8 cellular contexts compared by ENCODE assay signal in the genomic region with DNA sequence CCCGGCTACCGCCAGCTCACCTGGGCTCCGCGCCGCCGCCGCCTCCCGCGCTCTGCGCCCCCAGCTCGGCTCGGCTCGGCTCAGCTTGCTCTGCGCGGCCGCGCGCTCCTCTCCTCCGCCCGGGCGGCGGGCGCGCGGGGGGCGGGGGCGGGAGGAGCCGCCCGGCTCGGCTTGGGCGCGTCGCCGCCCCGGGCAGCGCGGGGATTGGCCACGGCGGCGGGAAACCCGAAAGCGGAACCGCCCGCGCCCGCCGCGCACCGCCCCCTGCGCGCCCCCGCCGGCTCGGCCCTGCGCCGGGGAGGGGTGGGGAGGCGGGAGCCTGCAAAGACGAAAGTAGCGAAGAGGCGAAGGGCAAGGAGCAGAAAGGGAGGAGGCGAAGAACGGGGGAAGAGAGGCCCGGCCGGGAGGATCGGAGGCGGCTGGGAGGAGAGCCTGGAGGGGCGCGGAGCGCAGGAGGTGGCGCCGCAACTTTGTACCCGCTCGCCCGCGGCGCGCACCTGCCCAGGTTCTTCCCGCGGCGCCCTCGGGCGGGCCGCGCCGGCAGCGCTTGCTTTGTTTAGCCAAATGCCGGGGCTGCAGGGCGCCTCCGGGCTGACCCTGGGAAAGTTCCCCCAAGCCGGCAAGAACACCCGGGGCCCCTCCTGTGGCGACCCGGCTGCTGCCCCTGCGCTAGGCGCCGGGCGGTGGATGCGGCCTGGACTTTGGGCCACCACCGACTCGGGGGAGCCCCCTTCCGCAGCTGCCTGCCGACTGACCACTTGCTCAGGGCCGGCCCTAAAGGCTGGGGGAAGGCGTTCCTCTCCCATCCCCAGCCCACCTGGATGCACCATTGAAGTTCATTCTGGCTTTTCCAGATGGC. TPM values are rescaled to one million over a fixed set of nuclear protein-coding genes. Genes with fewer than 3 reads are reported as not detected.
DNase-seq lines count a peak whose midpoint lies in the region; ATAC-seq and TF ChIP-seq lines count a peak whose summit lies in the region.

A gene (minus strand): TSS at position 92 of the 859 bp plus-strand sequence. CDS start 22,183 bp downstream, outside the sequence.

- peak within 1 kb of the TSS; percentile 93 for H3K4me3 Mint-ChIP-seq in activated CD4-positive, alpha-beta T cell treated with anti-CD3 and anti-CD28 coated beads, Interleukin-2, amount 10 ng/mL, durations not matched to agents 24 days and 14 days

- H3K27ac ChIP-seq in coronary artery, result peak within 1 kb of the TSS; percentile 64 to 93

- H3K4me1 Mint-ChIP-seq in activated CD4-positive, alpha-beta T cell treated with anti-CD3 and anti-CD28 coated beads, Interleukin-2, amount 10 ng/mL, durations not matched to agents 24 days and 14 days, result peaks cover 22% of the 10 kb centered on the region

- intact Hi-C loops in activated CD4-positive, alpha-beta T cell treated with anti-CD3 and anti-CD28 coated beads, Interleukin-2, amount 10 ng/mL, durations not matched to agents 24 days and 14 days (cut with micrococcal nuclease), result loop anchor here (2.0 to 5.0 kb wide), 2 partner anchors 56 to 85 kb away; a partner anchor contains a TSS

- H3K27ac Mint-ChIP-seq in activated CD4-positive, alpha-beta T cell treated with anti-CD3 and anti-CD28 coated beads, Interleukin-2, amount 10 ng/mL, durations not matched to agents 24 days and 14 days, result peak within 1 kb of the TSS; percentile 87

- ATAC-seq in GM19025 (IDR thresholded peaks at IDR 0.05; ENCODE audit: low read depth, unreplicated experiment), result peak; percentile 76
- ATAC-seq in HG03342 (IDR thresholded peaks at IDR 0.05; ENCODE audit: unreplicated experiment), result peak; percentile 74

- H3K36me3 Mint-ChIP-seq in activated CD4-positive, alpha-beta T cell treated with anti-CD3 and anti-CD28 coated beads, Interleukin-2, amount 10 ng/mL, durations not matched to agents 24 days and 14 days (ENCODE audit: low read depth), result peaks cover 17% of the 10 kb centered on the region

- no peak for TF ChIP-seq CTCF in coronary artery (IDR thresholded peaks at IDR 0.05)

- DNase-seq in Ammon's horn (ENCODE audit: low spot score) (peak; percentile 84), NCI-H460 (ENCODE audit: extremely low read depth, low read depth) (peak; percentile 80), coronary artery (ENCODE audit: low spot score) (peak; percentile 88), left kidney (ENCODE audit: low read depth, low spot score) (peak; percentile 96)
- DNase-seq in activated CD4-positive, alpha-beta T cell treated with anti-CD3 and anti-CD28 coated beads, Interleukin-2, amount 10 ng/mL, durations not matched to agents 24 days and 14 days, result peak; percentile 98
- DNase-seq in stimulated activated CD4-positive, alpha-beta T cell treated with anti-CD3 and anti-CD28 coated beads, Interleukin-1b, Interleukin-23, amount 100 ng/mL, for 48 hours, result peak; percentile 83

- H3K4me3 ChIP-seq in coronary artery, result peak within 1 kb of the TSS; percentile 100

- no peaks in the 10 kb centered on the region for H3K27me3 Mint-ChIP-seq in activated CD4-positive, alpha-beta T cell treated with anti-CD3 and anti-CD28 coated beads, Interleukin-2, amount 10 ng/mL, durations not matched to agents 24 days and 14 days

- H3K9me3 Mint-ChIP-seq in activated CD4-positive, alpha-beta T cell treated with anti-CD3 and anti-CD28 coated beads, Interleukin-2, amount 10 ng/mL, durations not matched to agents 24 days and 14 days, result no peaks in the 10 kb centered on the region

RNA-seq across cellular contexts. Expression of the gene that starts here (rescaled TPM):
- total RNA-seq in NCI-H460 (2014; rRNA removed; shearing (Covaris generic)), result 13.1 and 14.1 TPM in 2 replicates
- polyA plus RNA-seq in NCI-H460 (2014; cell fraction: nucleus; rRNA removed), result 25.9 and 39.4 TPM in 2 replicates
- 37.4 and 38.2 TPM in 2 replicates for total RNA-seq in activated CD4-positive, alpha-beta T cell treated with anti-CD3 and anti-CD28 coated beads, Interleukin-2, amount 10 ng/mL, durations not matched to agents 24 days and 14 days

Comparison
In these comparisons a context has a peak if more than half of its experiments do, and no peak if none do; other contexts are left out.
1. Peak in every context shown above with its lines: DNase-seq, ATAC-seq, H3K4me3 ChIP-seq and H3K27ac ChIP-seq.